ENCODE assay signal across 25 cellular contexts in the genomic region with DNA sequence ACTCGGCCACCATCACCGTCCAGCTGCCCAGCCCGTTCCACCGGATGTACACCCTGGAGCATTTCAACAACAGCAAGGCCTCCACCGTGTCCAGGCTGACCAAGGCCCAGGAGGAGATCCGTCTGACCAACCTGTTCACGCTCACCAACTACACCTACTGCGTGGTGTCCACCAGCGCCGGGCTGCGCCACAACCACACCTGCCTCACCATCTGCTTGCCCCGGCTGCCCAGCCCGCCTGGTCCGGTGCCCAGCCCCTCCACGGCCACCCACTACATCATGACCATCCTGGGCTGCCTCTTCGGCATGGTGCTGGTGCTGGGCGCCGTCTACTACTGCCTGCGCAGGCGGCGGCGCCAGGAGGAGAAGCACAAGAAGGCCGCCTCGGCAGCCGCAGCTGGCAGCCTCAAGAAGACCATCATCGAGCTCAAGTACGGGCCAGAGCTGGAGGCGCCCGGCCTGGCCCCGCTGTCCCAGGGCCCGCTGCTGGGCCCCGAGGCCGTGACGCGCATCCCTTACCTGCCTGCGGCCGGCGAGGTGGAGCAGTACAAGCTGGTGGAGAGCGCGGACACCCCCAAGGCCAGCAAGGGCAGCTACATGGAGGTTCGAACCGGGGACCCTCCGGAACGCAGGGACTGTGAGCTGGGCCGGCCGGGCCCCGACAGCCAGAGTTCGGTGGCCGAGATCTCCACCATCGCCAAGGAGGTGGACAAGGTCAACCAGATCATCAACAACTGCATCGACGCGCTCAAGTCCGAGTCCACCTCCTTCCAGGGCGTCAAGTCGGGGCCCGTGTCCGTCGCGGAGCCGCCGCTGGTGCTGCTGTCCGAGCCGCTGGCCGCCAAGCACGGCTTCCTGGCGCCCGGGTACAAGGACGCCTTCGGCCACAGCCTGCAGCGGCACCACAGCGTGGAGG.
"Had no signal": no experiment of that assay in that cellular context is flagged by ENCODE, and none has a peak within 500 bp of the region (broad histone marks: within the 10 kb centered on the region; RNA-seq: fewer than 3 reads in every experiment).

No MANE protein-coding gene starts in this region.

- H3K36me3 ChIP-seq: gastrocnemius medialis had no signal

- ATAC-seq: activated CD4-positive, alpha-beta T cell treated with anti-CD3 and anti-CD28 coated beads for 36 hours; activated CD8-positive, alpha-beta memory T cell treated with anti-CD3 and anti-CD28 coated beads, Interleukin-2, amount 10 ng/mL, durations not matched to agents 7 days and 5 days; activated CD8-positive, alpha-beta T cell treated with anti-CD3 and anti-CD28 coated beads, Interleukin-2, amount 10 ng/mL, durations not matched to agents 7 days and 5 days; body of pancreas; effector memory CD8-positive, alpha-beta T cell; foreskin keratinocyte; gastrocnemius medialis had no signal

- H3K9me3 ChIP-seq: body of pancreas, esophagus muscularis mucosa, gastrocnemius medialis had no signal

- DNase-seq: activated CD4-positive, alpha-beta memory T cell treated with anti-CD3 and anti-CD28 coated beads for 36 hours; activated CD4-positive, alpha-beta T cell treated with anti-CD3 and anti-CD28 coated beads for 36 hours; activated CD4-positive, alpha-beta T cell treated with anti-CD3 and anti-CD28 coated beads, Interleukin-2, amount 10 ng/mL, durations not matched to agents 24 days and 14 days; activated CD4-positive, CD25-positive, alpha-beta regulatory T cell; activated CD4-positive, CD25-positive, alpha-beta regulatory T cell treated with anti-CD3 and anti-CD28 coated beads, Interleukin-2, amount 50 U/mL, for 72 hours; activated CD8-positive, alpha-beta memory T cell treated with anti-CD3 and anti-CD28 coated beads, Interleukin-2, amount 10 ng/mL, durations not matched to agents 7 days and 5 days; activated CD8-positive, alpha-beta memory T cell treated with anti-CD3 and anti-CD28 coated beads, Interleukin-2, amount 50 U/mL, for 4 hours; activated CD8-positive, alpha-beta T cell treated with anti-CD3 and anti-CD28 coated beads, Interleukin-2, amount 10 ng/mL, durations not matched to agents 7 days and 5 days; activated effector memory CD4-positive, alpha-beta T cell treated with anti-CD3 and anti-CD28 coated beads, Interleukin-2, amount 50 U/mL, for 16 hours; activated naive CD4-positive, alpha-beta T cell treated with anti-CD3 and anti-CD28 coated beads for 36 hours; activated T-cell treated with anti-CD3 and anti-CD28 coated beads, Interleukin-2, amount 50 U/mL, for 1 hour; activated T-cell treated with anti-CD3 and anti-CD28 coated beads, Interleukin-2, amount 50 U/mL, for 48 hours; amniotic stem cell; anterior cingulate cortex; body of pancreas; cortex of kidney; dermis blood vessel endothelial cell; effector CD4-positive, alpha-beta T cell; effector memory CD8-positive, alpha-beta T cell; erythroblast; foreskin keratinocyte; gastrocnemius medialis; glutamatergic neuron; T-helper 2 cell had no signal

- H3K4me3 ChIP-seq: body of pancreas, esophagus muscularis mucosa, gastrocnemius medialis had no signal

- H3K27ac ChIP-seq: body of pancreas, esophagus muscularis mucosa, foreskin keratinocyte, gastrocnemius medialis had no signal

- H3K4me1 ChIP-seq: foreskin keratinocyte had no signal
